In the genomic region with DNA sequence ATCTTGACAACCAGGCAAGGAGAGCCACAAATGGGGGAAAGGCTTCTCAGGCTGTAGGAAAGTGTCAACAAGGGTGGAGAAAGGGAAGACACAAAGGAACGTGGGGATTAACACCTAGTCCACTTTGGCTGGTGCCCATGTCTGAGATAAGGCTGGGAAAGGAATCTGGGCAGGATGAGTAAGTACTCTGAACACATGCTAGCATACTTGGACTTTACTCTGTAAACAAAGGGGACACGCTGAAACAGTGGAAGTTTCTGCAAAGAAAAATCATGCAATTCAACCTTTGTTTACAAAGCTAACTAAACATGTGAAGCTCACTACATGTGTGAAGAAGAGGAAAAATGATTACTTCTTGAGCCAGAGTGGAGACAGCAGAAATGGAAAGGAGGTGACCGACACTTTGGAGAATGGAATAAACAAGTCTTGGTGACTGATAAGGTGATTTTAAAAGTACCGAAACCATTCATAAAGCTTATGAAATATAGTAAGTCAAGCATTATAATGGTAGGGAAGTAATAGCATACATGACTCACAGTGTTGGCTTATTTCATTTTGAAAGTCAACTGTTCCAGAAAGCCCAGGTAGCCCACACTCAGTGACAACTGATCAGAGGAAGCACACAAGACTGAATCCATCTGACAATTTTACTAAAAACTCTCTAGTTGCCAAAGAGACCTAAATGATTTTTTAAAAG, we compare ENCODE assay signal across 10 cellular contexts. TPM values are rescaled to one million over a fixed set of nuclear protein-coding genes. Genes with fewer than 3 reads are reported as not detected.
DNase-seq lines count a peak whose midpoint lies in the region; ATAC-seq and TF ChIP-seq lines count a peak whose summit lies in the region.
"Had no signal": no experiment of that assay in that cellular context is flagged by ENCODE, and none has a peak within 500 bp of the region (broad histone marks: within the 10 kb centered on the region; RNA-seq: fewer than 3 reads in every experiment).

No MANE protein-coding gene starts in this region.

- H3K9me3 ChIP-seq in right cardiac atrium (ENCODE audit: control insufficient read depth, low read length): no peaks in the 10 kb centered on the region
- H3K9me3 ChIP-seq in tibial nerve: no peaks in the 10 kb centered on the region
- H3K9me3 ChIP-seq: Peyer's patch had no signal

- H3K27me3 ChIP-seq in right cardiac atrium (ENCODE audit: control insufficient read depth, insufficient read depth) (no peaks in the 10 kb centered on the region), tibial nerve (no peaks in the 10 kb centered on the region)
- H3K27me3 ChIP-seq: Peyer's patch had no signal

- 60% methylated on average over 4 of the region's 4 CpGs for WGBS in right cardiac atrium
- 65 to 75% methylated on average over 4 of the region's 4 CpGs for WGBS in lower leg skin, 2 donors
- WGBS in tibial nerve, 2 donors: 71 to 81% methylated on average over 4 of the region's 4 CpGs

- H3K4me3 ChIP-seq in right cardiac atrium (ENCODE audit: low read length): no peak overlapping the region
- no peak overlapping the region for H3K4me3 ChIP-seq in lower leg skin (ENCODE audit: low read depth, poor library complexity, severe bottlenecking)
- H3K4me3 ChIP-seq in tibial nerve: no peak overlapping the region
- H3K4me3 ChIP-seq: Peyer's patch had no signal

- no peak for TF ChIP-seq POLR2A in lower leg skin (IDR thresholded peaks at IDR 0.05)
- TF ChIP-seq POLR2A in tibial nerve (IDR thresholded peaks at IDR 0.05): no peak

- H3K27ac ChIP-seq in right cardiac atrium (ENCODE audit: low read length): no peak overlapping the region
- H3K27ac ChIP-seq in tibial nerve: no peak overlapping the region
- H3K27ac ChIP-seq: Peyer's patch had no signal

- no peak for TF ChIP-seq EP300 in tibial nerve (IDR thresholded peaks at IDR 0.05)

- peak; percentile 76 for ATAC-seq in GM19463 (IDR thresholded peaks at IDR 0.05; ENCODE audit: unreplicated experiment)
- ATAC-seq in right cardiac atrium: peak; percentile 82 to 85
- no peak for ATAC-seq in HG02884 (IDR thresholded peaks at IDR 0.05; ENCODE audit: unreplicated experiment)

- DNase-seq in DMS53 (lab: John Stamatoyannopoulos, UW): peak; percentile 86
- DNase-seq in HT-29 (ENCODE audit: low spot score): peak; percentile 84
- no peak for DNase-seq in right cardiac atrium
- DNase-seq in lower leg skin (ENCODE audit: low spot score in 2 of 2): no peak
- DNase-seq in cortex of kidney (lab: John Stamatoyannopoulos, UW): no peak
- no peak for DNase-seq in tibial nerve (ENCODE audit: low spot score in 2 of 2)
- DNase-seq: activated CD4-positive, alpha-beta T cell treated with anti-CD3 and anti-CD28 coated beads, Interleukin-2, amount 10 ng/mL, durations not matched to agents 7 days and 5 days had no signal

- intact Hi-C loops in right cardiac atrium (cut with DNase I) (no loop called here), lower leg skin (cut with DNase I; ENCODE audit: low total_unique reads) (no loop called here)

- TF ChIP-seq CTCF in lower leg skin (IDR thresholded peaks at IDR 0.05): no peak
- no peak for TF ChIP-seq CTCF in tibial nerve (IDR thresholded peaks at IDR 0.05)

- H3K4me1 ChIP-seq in right cardiac atrium (ENCODE audit: control insufficient read depth, insufficient read depth, low read length): peaks cover 4% of the 10 kb centered on the region
- peaks cover 0 to 3% (median 0%) of the 10 kb centered on the region in 4 donors for H3K4me1 ChIP-seq in tibial nerve
- H3K4me1 ChIP-seq: Peyer's patch had no signal

- H3K36me3 ChIP-seq in tibial nerve: no peaks in the 10 kb centered on the region
- H3K36me3 ChIP-seq: Peyer's patch had no signal

RNA-seq across cellular contexts. Expression of gene CPNE8, which starts 13.2 kb away (rescaled TPM):
- total RNA-seq in HT-29 (2014; rRNA removed; shearing (Covaris generic)): 2.6 and 5.8 TPM in 2 replicates
- total RNA-seq in right cardiac atrium: 10 to 100 TPM; 26.8 to 39.7 (median 33.8) TPM
- polyA plus RNA-seq in right cardiac atrium: 14.1 TPM
- total RNA-seq in lower leg skin: 10 to 100 TPM in 1 of 4 donors, 1 to 10 TPM in 3; 8.0 to 20.2 (median 9.1) TPM
- 10 to 100 TPM; 16.5 to 20.7 (median 20.4) TPM for total RNA-seq in tibial nerve

Comparison
In these comparisons a context has a peak if more than half of its experiments do, and no peak if none do; other contexts are left out.
1. DNase-seq: peak in DMS53 (single experiment) and HT-29 (single experiment); none in right cardiac atrium (0 of 3), lower leg skin (0 of 2), cortex of kidney (single experiment) and tibial nerve (0 of 2).